Comparison of ENCODE assay signal across 15 cellular contexts in the genomic region with DNA sequence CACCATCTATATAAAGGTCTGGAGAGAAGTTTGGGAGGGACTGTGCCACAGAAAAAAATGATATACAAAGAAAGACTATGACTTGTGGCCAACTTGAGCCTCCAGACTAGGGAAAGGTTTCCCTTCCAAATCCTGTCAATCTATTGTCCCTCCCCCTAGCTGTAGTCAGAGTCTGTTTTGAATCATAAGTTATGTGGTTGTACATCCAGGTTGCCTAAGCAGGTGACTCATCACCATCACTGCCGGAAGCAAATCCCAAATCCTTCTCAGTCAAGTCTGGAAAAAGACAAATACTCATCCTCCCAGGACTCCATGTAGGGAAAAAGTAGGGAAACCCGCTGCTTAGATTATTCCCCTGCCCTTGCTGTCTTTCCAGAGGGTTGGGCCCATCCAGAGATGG.
DNase-seq lines count a peak whose midpoint lies in the region; ATAC-seq and TF ChIP-seq lines count a peak whose summit lies in the region.
"Had no signal": no experiment of that assay in that cellular context is flagged by ENCODE, and none has a peak within 500 bp of the region (broad histone marks: within the 10 kb centered on the region; RNA-seq: fewer than 3 reads in every experiment).

No MANE protein-coding gene starts in this region.

- dilution Hi-C loops in mammary epithelial cell (cut with HindIII; ENCODE audit: low sequenced_read_pairs): no loop called here

- H3K79me2 ChIP-seq in mammary epithelial cell (ENCODE audit: insufficient read depth, low read length): no peaks in the 10 kb centered on the region

- CTCF ChIA-PET in mammary epithelial cell (lab: Charles Lee; ENCODE audit: low non-redundant PET): no interaction called here

- no peaks in the 10 kb centered on the region for H3K9me3 ChIP-seq in mammary epithelial cell (replicated peaks; ENCODE audit: insufficient read depth, low read length)
- H3K9me3 ChIP-seq: pancreas had no signal

- ATAC-seq in HG03175 (IDR thresholded peaks at IDR 0.05; ENCODE audit: unreplicated experiment): no peak
- ATAC-seq: GM12878, pancreas had no signal

- no peak overlapping the region for H3K4me3 ChIP-seq in mammary epithelial cell (replicated peaks in 1 of 3; ENCODE audit: insufficient read depth in 1 of 3, low read depth in 2 of 3, low read length in 3 of 3)
- H3K4me3 ChIP-seq: GM12878, pancreas had no signal

- WGBS in mammary epithelial cell (ENCODE audit: low coverage, missing lambda C conversion rate): 28% methylated on average over 2 of the region's 2 CpGs

- no peak overlapping the region for H3K9ac ChIP-seq in mammary epithelial cell (ENCODE audit: insufficient read depth, low read length)

- no peak overlapping the region for H3K27ac ChIP-seq in mammary epithelial cell (ENCODE audit: insufficient read depth, low read depth, low read length)
- H3K27ac ChIP-seq: pancreas had no signal

- intact Hi-C loops in mammary epithelial cell (cut with micrococcal nuclease): no loop called here

- no peaks in the 10 kb centered on the region for H4K20me1 ChIP-seq in mammary epithelial cell (ENCODE audit: insufficient read depth, low read length)

- no peak for TF ChIP-seq CTCF in mammary epithelial cell (conservative IDR thresholded peaks at IDR 0.05 in 1 of 2, IDR thresholded peaks at IDR 0.05 in 1 of 2; ENCODE audit: extremely low read depth in 1 of 2, insufficient read depth in 1 of 2, low read depth in 1 of 2, low read length in 2 of 2)

- H2AFZ ChIP-seq in mammary epithelial cell (ENCODE audit: low read depth, low read length): peak overlapping the region; percentile 57

- DNase-seq in COLO829 (ENCODE audit: low spot score): peak; percentile 26
- DNase-seq in LHCN-M2 (ENCODE audit: low read depth): peak; percentile 70
- DNase-seq in mammary epithelial cell: peak; percentile 79
- DNase-seq in kidney glomerular epithelial cell (lab: John Stamatoyannopoulos, UW): peak; percentile 79
- DNase-seq in C1 segment of cervical spinal cord (lab: John Stamatoyannopoulos, UW): no peak
- DNase-seq in occipital lobe (lab: John Stamatoyannopoulos, UW): no peak
- no peak for DNase-seq in NOMO-1 treated with DMSO at 0.1 percent for 48 hours (lab: John Stamatoyannopoulos, UW; ENCODE audit: unreplicated experiment)
- DNase-seq: Calu3; glutamatergic neuron; Kasumi-1; NCI-H2227 treated with DMSO at 0.1 percent for 48 hours; pancreas; stimulated activated naive CD4-positive, alpha-beta T cell had no signal

- no peaks in the 10 kb centered on the region for H3K27me3 ChIP-seq in mammary epithelial cell (ENCODE audit: insufficient read depth, low read length)
- H3K27me3 ChIP-seq: pancreas had no signal

- H3K4me1 ChIP-seq in mammary epithelial cell (ENCODE audit: insufficient read depth, low read length): peaks cover 10% of the 10 kb centered on the region
- H3K4me1 ChIP-seq: pancreas had no signal

- in situ Hi-C loops in mammary epithelial cell (cut with MboI; ENCODE audit: low sequenced_read_pairs in 2 of 2): no loop called here

- BruUV-seq in mammary epithelial cell (replicated peaks; lab: Mats Ljungman, UMichigan): no TSS peak

- H3K36me3 ChIP-seq in mammary epithelial cell (ENCODE audit: insufficient read depth, low read length): no peaks in the 10 kb centered on the region
- H3K36me3 ChIP-seq: pancreas had no signal

- no peak overlapping the region for H3K4me2 ChIP-seq in mammary epithelial cell (ENCODE audit: insufficient read depth, low read depth, low read length)

Comparison
In these comparisons a context has a peak if more than half of its experiments do, and no peak if none do; other contexts are left out.
1. DNase-seq: peak in COLO829 (single experiment), LHCN-M2 (single experiment), mammary epithelial cell (single experiment) and kidney glomerular epithelial cell (single experiment); none in C1 segment of cervical spinal cord (0 of 14), occipital lobe (single experiment) and NOMO-1 treated with DMSO at 0.1 percent for 48 hours (single experiment).